ENCODE assay signal across 9 cellular contexts in genomic region chr21:42671778-42672593, GRCh38. TPM values are rescaled to one million over a fixed set of nuclear protein-coding genes. Genes with fewer than 3 reads are reported as not detected.
DNase-seq lines count a peak whose midpoint lies in the region; ATAC-seq, FAIRE-seq and TF ChIP-seq lines count a peak whose summit lies in the region.
"Had no signal": no experiment of that assay in that cellular context is flagged by ENCODE, and none has a peak within 500 bp of the region (broad histone marks: within the 10 kb centered on the region; RNA-seq: fewer than 3 reads in every experiment).

No MANE protein-coding gene starts in this region.

- DNase-seq in HuH-7 (ENCODE audit: low spot score) (peak; percentile 57), SHP77 (lab: John Stamatoyannopoulos, UW) (peak; percentile 68 to 83), HepG2 (ENCODE audit: low spot score) (peak; percentile 73), spleen (no peak), KBM-7 (no peak), Kasumi-1 (lab: John Stamatoyannopoulos, UW) (no peak), DMS79 (lab: John Stamatoyannopoulos, UW) (no peak)
- DNase-seq: activated CD4-positive, alpha-beta T cell treated with anti-CD3 and anti-CD28 coated beads for 48 hours had no signal

- H3K36me3 ChIP-seq in BLaER1 = no peaks in the 10 kb centered on the region
- no peaks in the 10 kb centered on the region; a peak in 1 of 5 replicates for H3K36me3 ChIP-seq in HepG2 (replicated peaks in 1 of 2; ENCODE audit: control insufficient read depth in 1 of 2, insufficient read depth in 2 of 2, low read length in 2 of 2)
- no peaks in the 10 kb centered on the region for H3K36me3 ChIP-seq in spleen

- no peak overlapping the region for H3K4me3 ChIP-seq in BLaER1
- H3K4me3 ChIP-seq in HepG2 (replicated peaks in 1 of 3; ENCODE audit: insufficient read depth in 1 of 3, low read depth in 2 of 3, low read length in 3 of 3) = no peak overlapping the region; a peak in 1 of 6 replicates
- no peak overlapping the region for H3K4me3 ChIP-seq in spleen

- CTCF ChIA-PET in HepG2 (lab: Yijun Ruan, JAX; ENCODE audit: low intra/inter-chr PET ratio, low total read pairs) = no interaction called here

- H2AFZ ChIP-seq in HepG2 (ENCODE audit: low read length) = no peak overlapping the region

- BruUV-seq in HepG2 (replicated peaks; lab: Mats Ljungman, UMichigan) = no TSS peak

- H3K9me3 ChIP-seq in BLaER1 = no peaks in the 10 kb centered on the region
- H3K9me3 ChIP-seq in HepG2 (ENCODE audit: low read length) = no peaks in the 10 kb centered on the region
- no peaks in the 10 kb centered on the region for H3K9me3 ChIP-seq in spleen

- peak; percentile 49 for FAIRE-seq in HepG2 (lab: Jason Lieb, UNC)

- H4K20me1 ChIP-seq in BLaER1 (peaks cover 93% of the 10 kb centered on the region), HepG2 (ENCODE audit: insufficient read depth, low read length) (peaks cover 20% of the 10 kb centered on the region; the same call in 1 of the 2 replicates)

- peak overlapping the region; percentile 90 for H3K4me2 ChIP-seq in BLaER1
- H3K4me2 ChIP-seq in HepG2 (ENCODE audit: low read depth, low read length) = peak overlapping the region; percentile 23; the same call in 1 of the 2 replicates

- intact Hi-C loops in HepG2 (cut with micrococcal nuclease; ENCODE audit: unreplicated experiment) = no loop called here
- intact Hi-C loops in spleen (cut with DNase I; ENCODE audit: low total_unique reads) = no loop called here

- WGBS in HepG2 (ENCODE audit: low lambda C conversion rate) = 46% methylated on average over 12 of the region's 15 CpGs
- WGBS in spleen, 5 donors = 69 to 80% (median 75%) methylated on average over 15 of the region's 15 CpGs

- POLR2A ChIA-PET in HepG2 (lab: Yijun Ruan, JAX) = interaction anchor here (1.1 to 1.3 kb wide), 2 partner anchors 62 to 66 kb away, joined by 3 to 5 read pairs; no protein-coding TSS in a partner anchor

- TF ChIP-seq CTCF in HepG2 (CRISPR knock-in tag; IDR thresholded peaks at IDR 0.05) (no peak), spleen (IDR thresholded peaks at IDR 0.05 in 8 of 11, conservative IDR thresholded peaks at IDR 0.05 in 3 of 11) (no peak)

- TF ChIP-seq RAD21 in HepG2 (CRISPR knock-in tag; IDR thresholded peaks at IDR 0.05) = no peak

- H3K9ac ChIP-seq in BLaER1 (no peak overlapping the region), HepG2 (ENCODE audit: insufficient read depth, low read depth, low read length) (no peak overlapping the region)

- no peaks in the 10 kb centered on the region for H3K79me2 ChIP-seq in HepG2 (ENCODE audit: insufficient read depth, low read length)

- H3K27ac ChIP-seq in BLaER1 (no peak overlapping the region), HepG2 (ENCODE audit: extremely low read length, insufficient read depth, low read length) (no peak overlapping the region), spleen (no peak overlapping the region)

- TF ChIP-seq EP300 in HepG2 (IDR thresholded peaks at IDR 0.05; ENCODE audit: low read depth in 2 of 2, low read length in 2 of 2) (peak in 1 of 2 experiments; percentile 27; a peak in 1 of 4 replicates), HepG2 (CRISPR knock-in tag; IDR thresholded peaks at IDR 0.05; ENCODE audit: borderline replicate concordance) (no peak)

- TF ChIP-seq POLR2A in HepG2 (IDR thresholded peaks at IDR 0.05; ENCODE audit: insufficient read depth in 1 of 2, low read depth in 2 of 2, low read length in 2 of 2) = no peak
- no peak for TF ChIP-seq POLR2A in spleen (IDR thresholded peaks at IDR 0.05)

- in situ Hi-C loops in HepG2 (cut with HindIII; ENCODE audit: extremely low pct_ligation_motif_present, low pct_unique_long_range_greater_than_20kb) = loop anchor here (25.0 kb wide), 1 partner anchor 90 kb away; no protein-coding TSS in a partner anchor
- in situ Hi-C loops in KBM-7 (cut with MboI; ENCODE audit: low pct_unique_long_range_greater_than_20kb, low sequenced_read_pairs) = loop anchor here (25.0 kb wide), 1 partner anchor 110 kb away; no protein-coding TSS in a partner anchor

- H3K4me1 ChIP-seq in BLaER1 (peaks cover 64% of the 10 kb centered on the region), HepG2 (ENCODE audit: insufficient read depth, low read length) (peaks cover 33% of the 10 kb centered on the region), spleen (peaks cover 0 to 55% (median 20%) of the 10 kb centered on the region in 6 donors)

- H3K27me3 ChIP-seq in BLaER1 = peaks cover 94% of the 10 kb centered on the region
- H3K27me3 ChIP-seq in HepG2 (ENCODE audit: control insufficient read depth in 1 of 2, insufficient read depth in 2 of 2, low read length in 2 of 2) = no peaks in the 10 kb centered on the region
- H3K27me3 ChIP-seq in spleen (replicated peaks in 1 of 7) = no peaks in the 10 kb centered on the region

- ATAC-seq in HepG2 = peak; percentile 85

TF ChIP-seq in HepG2, 621 proteins besides CTCF, POLR2A, EP300 and RAD21 (continues in another document):
- peak; percentile 37; the same call in 1 of the 2 replicates for TF ChIP-seq HHEX (CRISPR knock-in tag; IDR thresholded peaks at IDR 0.05)
- no peak for TF ChIP-seq ZFP90 (CRISPR knock-in tag; IDR thresholded peaks at IDR 0.05; ENCODE audit: borderline replicate concordance)
- peak; percentile 28; the same call in 1 of the 2 replicates for TF ChIP-seq ZFY (CRISPR knock-in tag; IDR thresholded peaks at IDR 0.05)
- TF ChIP-seq GATAD2A (CRISPR knock-in tag; IDR thresholded peaks at IDR 0.05) = peak; percentile 53
- peak; percentile 47; the same call in 1 of the 2 replicates for TF ChIP-seq MED1 (CRISPR knock-in tag; IDR thresholded peaks at IDR 0.05)
- no peak for TF ChIP-seq ZFP36L2 (CRISPR knock-in tag; IDR thresholded peaks at IDR 0.05)
- TF ChIP-seq SPEN (CRISPR knock-in tag; IDR thresholded peaks at IDR 0.05; ENCODE audit: low read depth) = no peak
- TF ChIP-seq ZFX (CRISPR knock-in tag; IDR thresholded peaks at IDR 0.05; ENCODE audit: low read depth) = peak; percentile 28; the same call in 1 of the 2 replicates
- TF ChIP-seq FOXA3 (CRISPR knock-in tag; IDR thresholded peaks at IDR 0.05) = peak; percentile 84
- TF ChIP-seq ZNF724P (CRISPR knock-in tag; IDR thresholded peaks at IDR 0.05; ENCODE audit: borderline replicate concordance) = peak; percentile 57; the same call in 1 of the 2 replicates
- TF ChIP-seq NFE2L1 (CRISPR knock-in tag; IDR thresholded peaks at IDR 0.05; ENCODE audit: borderline replicate concordance) = no peak
- peak; percentile 71 for TF ChIP-seq ARID5B (CRISPR knock-in tag; IDR thresholded peaks at IDR 0.05)
- no peak for TF ChIP-seq ZFAT (CRISPR knock-in tag; conservative IDR thresholded peaks at IDR 0.05)
- no peak for TF ChIP-seq FOXP1 (IDR thresholded peaks at IDR 0.05)
- peak; percentile 8; the same call in 1 of the 2 replicates for TF ChIP-seq FOXP1 (CRISPR knock-in tag; IDR thresholded peaks at IDR 0.05)

RNA-seq across cellular contexts. Expression of gene PDE9A, which starts 18.6 kb away (rescaled TPM):
- total RNA-seq in HepG2 (2016; rRNA removed; fragmentation: Illumina TruSeq; extraction: Trizol) = 4.3 and 4.6 TPM in 2 replicates
- 5.9 and 7.3 TPM in 2 replicates for total RNA-seq in HepG2 (2016; cell fraction: cytosol; rRNA removed; fragmentation: Illumina TruSeq; extraction: Trizol; ENCODE audit: low read depth)
- total RNA-seq in HepG2 (2016; cell fraction: insoluble cytoplasmic fraction; rRNA removed; fragmentation: Illumina TruSeq; extraction: Trizol) = 4.1 and 4.3 TPM in 2 replicates
- 9.6 TPM in 2 replicates for total RNA-seq in HepG2 (2016; cell fraction: membrane; rRNA removed; fragmentation: Illumina TruSeq; extraction: Trizol)
- 4.2 and 5.2 TPM in 2 replicates for total RNA-seq in HepG2 (2016; cell fraction: nucleus; rRNA removed; fragmentation: Illumina TruSeq; extraction: Trizol)
- polyA plus RNA-seq in HepG2 (2011; rRNA removed) = 19.7 and 22.9 TPM in 2 replicates
- 16.4 and 19.0 TPM in 2 replicates for polyA plus RNA-seq in HepG2 (2011; cell fraction: cytosol; rRNA removed)
- 25.1 and 25.6 TPM in 2 replicates for polyA plus RNA-seq in HepG2 (2011; cell fraction: nucleus; rRNA removed)
- polyA plus RNA-seq in HepG2 (2012) = 15.9 and 16.0 TPM in 2 replicates
- 12.4 and 13.6 TPM in 2 replicates for polyA plus RNA-seq in HepG2 (2016; cell fraction: cytosol; fragmentation: Illumina TruSeq; extraction: Trizol; ENCODE audit: low read depth)
- polyA plus RNA-seq in HepG2 (2016; cell fraction: insoluble cytoplasmic fraction; fragmentation: Illumina TruSeq; extraction: Trizol; ENCODE audit: low read depth) = 5.4 and 7.7 TPM in 2 replicates
- 12.9 and 13.7 TPM in 2 replicates for polyA plus RNA-seq in HepG2 (2016; cell fraction: membrane; fragmentation: Illumina TruSeq; extraction: Trizol; ENCODE audit: low read depth)
- polyA plus RNA-seq in HepG2 (2016; cell fraction: nucleus; fragmentation: Illumina TruSeq; extraction: Trizol; ENCODE audit: insufficient read depth, low read depth) = 8.9 TPM in 2 replicates
- polyA minus RNA-seq in HepG2 (2011; rRNA and poly(A)+ RNA removed; ENCODE audit: low replicate concordance) = 6.1 and 18.8 TPM in 2 replicates
- 10.6 and 12.7 TPM in 2 replicates for polyA minus RNA-seq in HepG2 (2011; cell fraction: cytosol; rRNA and poly(A)+ RNA removed)
- polyA minus RNA-seq in HepG2 (2011; cell fraction: nucleus; rRNA and poly(A)+ RNA removed) = 10.4 and 11.6 TPM in 2 replicates
- 10 to 100 TPM; 15.1 to 45.5 (median 24.9) TPM for total RNA-seq in spleen
- 10 to 100 TPM in 2 of 3 donors, 1 to 10 TPM in 1; 7.9 to 33.5 (median 18.2) TPM for polyA plus RNA-seq in spleen

Comparison
In these comparisons a context has a peak if more than half of its experiments do, and no peak if none do; other contexts are left out.
1. DNase-seq: peak in HuH-7 (single experiment), SHP77 (2 of 2) and HepG2 (single experiment); none in spleen (single experiment), KBM-7 (single experiment), Kasumi-1 (0 of 2) and DMS79 (single experiment).